ENCODE assay signal across 8 cellular contexts in genomic region chr11:78417888-78418583, GRCh38. TPM values are rescaled to one million over a fixed set of nuclear protein-coding genes. Genes with fewer than 3 reads are reported as not detected.
DNase-seq lines count a peak whose midpoint lies in the region; ATAC-seq, FAIRE-seq and TF ChIP-seq lines count a peak whose summit lies in the region.

No MANE protein-coding gene starts in this region.

- H3K18ac ChIP-seq in H1 (ENCODE audit: extremely low read depth, low read length): peak overlapping the region; percentile 79; the same call in 1 of the 2 replicates
- peak overlapping the region; percentile 91 for H3K18ac ChIP-seq in mesendoderm (ENCODE audit: low read length)

- H2BK15ac ChIP-seq in H1 (ENCODE audit: low read length) (no peak overlapping the region), mesendoderm (replicated peaks; ENCODE audit: low read depth) (no peak overlapping the region)

- H3K27me3 ChIP-seq in H1 (replicated peaks in 1 of 4; ENCODE audit: control insufficient read depth in 3 of 4, extremely low read depth in 1 of 4, insufficient read depth in 3 of 4, low read length in 3 of 4): peaks cover 0 to 13% (median 8%) of the 10 kb centered on the region in 4 experiments; a peak in 4 of 7 replicates
- no peaks in the 10 kb centered on the region for H3K27me3 ChIP-seq in mesendoderm (ENCODE audit: insufficient read depth, low read length, poor library complexity)

- peaks cover 10% of the 10 kb centered on the region; the same call in 1 of the 2 replicates for H3K23me2 ChIP-seq in H1 (ENCODE audit: low read depth, low read length)

- peaks cover 0 to 2% of the 10 kb centered on the region in 2 experiments for H4K20me1 ChIP-seq in H1 (replicated peaks in 1 of 2; ENCODE audit: control insufficient read depth in 1 of 2, insufficient read depth in 2 of 2, low read length in 2 of 2)

- H3K4me1 ChIP-seq in H1 (replicated peaks in 1 of 4; ENCODE audit: control insufficient read depth in 3 of 4, insufficient read depth in 4 of 4, low read length in 3 of 4) (peaks cover 3 to 16% (median 5%) of the 10 kb centered on the region in 4 experiments; a peak in 6 of 7 replicates), mesendoderm (ENCODE audit: control insufficient read depth, low read depth, low read length) (peaks cover 3% of the 10 kb centered on the region)

- H3K4me2 ChIP-seq in H1 (ENCODE audit: insufficient read depth in 1 of 2, low read depth in 2 of 2, low read length in 2 of 2) (peak overlapping the region; percentile 81 to 98), mesendoderm (ENCODE audit: low read length) (peak overlapping the region; percentile 85)

- H2BK20ac ChIP-seq in H1 (ENCODE audit: low read length): no peak overlapping the region

- no peaks in the 10 kb centered on the region for H3K9me3 ChIP-seq in H1 (ENCODE audit: insufficient read depth in 2 of 2, low read depth in 1 of 2, low read length in 1 of 2)

- TF ChIP-seq CTCF in H1 (IDR thresholded peaks at IDR 0.05; ENCODE audit: control extremely low read depth in 1 of 3, insufficient read depth in 1 of 3, low read depth in 1 of 3, low read length in 3 of 3): peak in 2 of 3 experiments; percentile 4 to 15; a peak in 2 of 4 replicates

- H4K8ac ChIP-seq in H1 (ENCODE audit: extremely low read depth, insufficient read depth, low read length): no peak overlapping the region
- H4K8ac ChIP-seq in mesendoderm (ENCODE audit: low read depth, low read length): no peak overlapping the region

- no peak overlapping the region for H2BK12ac ChIP-seq in H1 (ENCODE audit: low read depth, low read length)

- DNase-seq in Ammon's horn (ENCODE audit: low spot score) (peak; percentile 87), NCI-H748 treated with DMSO at 0.1 percent for 48 hours (lab: John Stamatoyannopoulos, UW) (peak; percentile 68), H1 (ENCODE audit: low read depth in 1 of 2, low spot score in 2 of 2) (peak in 1 of 2 experiments; percentile 82), mesendoderm (peak; percentile 88)
- DNase-seq in activated CD8-positive, alpha-beta memory T cell treated with anti-CD3 and anti-CD28 coated beads for 1 hour (ENCODE audit: extremely low read depth in 1 of 2, low read depth in 1 of 2): peak; percentile 20 to 67
- peak; percentile 68 for DNase-seq in stimulated activated CD8-positive, alpha-beta memory T cell treated with anti-CD3 and anti-CD28 coated beads, Interleukin-12 subunit alpha, Interleukin-12 subunit beta, amount 100 ng/mL, for 4 hours (ENCODE audit: low read depth)

- POLR2A ChIA-PET in H1 (lab: Charles Lee; ENCODE audit: partially characterized antibody): interaction anchor here (0.7 to 4.7 kb wide), 7 partner anchors 12 to 190 kb away, joined by 3 to 33 read pairs (median 5); partner anchors contain the start of gene NARS2

- CTCF ChIA-PET in H1 (lab: Charles Lee; ENCODE audit: partially characterized antibody): interaction anchor here (0.7 to 7.6 kb wide), 6 partner anchors 12 to 419 kb away, joined by 3 to 87 read pairs (median 6); no protein-coding TSS in a partner anchor

- TF ChIP-seq RAD21 in H1 (IDR thresholded peaks at IDR 0.05 in 1 of 2, conservative IDR thresholded peaks at IDR 0.05 in 1 of 2; ENCODE audit: low read depth in 2 of 2, low read length in 2 of 2): no peak

- H3K56ac ChIP-seq in H1 (replicated peaks; ENCODE audit: insufficient read length, low read depth, low read length) (no peak overlapping the region), mesendoderm (ENCODE audit: low read length) (peak overlapping the region; percentile 78)

- H3K23ac ChIP-seq in H1 (ENCODE audit: insufficient read length) (no peak overlapping the region), mesendoderm (ENCODE audit: low read length) (no peak overlapping the region)

- H2BK5ac ChIP-seq in H1 (ENCODE audit: low read depth, low read length) (peak overlapping the region; percentile 38; the same call in 1 of the 2 replicates), mesendoderm (ENCODE audit: low read length) (no peak overlapping the region)

- H2AK5ac ChIP-seq in H1 (ENCODE audit: low read depth, low read length) (no peak overlapping the region), mesendoderm (ENCODE audit: low read length) (no peak overlapping the region)

- H3K4ac ChIP-seq in H1 (replicated peaks; ENCODE audit: insufficient read length, low read depth, low read length): no peak overlapping the region
- no peak overlapping the region for H3K4ac ChIP-seq in mesendoderm (ENCODE audit: low read depth, low read length)

- H4K5ac ChIP-seq in H1 (ENCODE audit: insufficient read length, low read depth, low read length): no peak overlapping the region
- no peak overlapping the region for H4K5ac ChIP-seq in mesendoderm (ENCODE audit: low read length)

- H2BK120ac ChIP-seq in H1 (replicated peaks; ENCODE audit: low read depth, low read length) (no peak overlapping the region), mesendoderm (ENCODE audit: low read depth, low read length) (peak overlapping the region; percentile 16)

- H2AFZ ChIP-seq in H1 (ENCODE audit: low read length): 0 out of 2 replicates have a peak overlapping the region, but pooled peaks have one; percentile 57

- peak in 1 of 2 experiments; percentile 71; a peak in 2 of 3 replicates for TF ChIP-seq POLR2A in H1 (IDR thresholded peaks at IDR 0.05; ENCODE audit: control extremely low read depth in 1 of 2, low read depth in 2 of 2, low read length in 2 of 2)

- peak overlapping the region; percentile 58 to 83 (median 80) for H3K4me3 ChIP-seq in H1 (ENCODE audit: extremely low read depth in 1 of 4, insufficient read depth in 2 of 4, low read depth in 3 of 4, low read length in 4 of 4)
- H3K4me3 ChIP-seq in mesendoderm (ENCODE audit: low read length): peak overlapping the region; percentile 51

- no peak for TF ChIP-seq EP300 in H1 (IDR thresholded peaks at IDR 0.05; ENCODE audit: borderline replicate concordance in 1 of 2, low read depth in 2 of 2, low read length in 2 of 2)

- 1% methylated on average over 41 of the region's 68 CpGs; no CpG with 5 or more reads in 1 of the 2 experiments for WGBS in H1 (ENCODE audit: extremely low coverage in 1 of 2, insufficient coverage in 1 of 2, insufficient read length in 1 of 2, insufficient replicate concordance in 2 of 2, low coverage in 1 of 2, low lambda C conversion rate in 2 of 2, missing lambda C conversion rate in 1 of 2), 2 experiments
- no CpG with 5 or more reads among the region's 68 CpGs for WGBS in mesendoderm (ENCODE audit: extremely low coverage, insufficient coverage, low lambda C conversion rate)

- peak overlapping the region; percentile 65 for H3K27ac ChIP-seq in H1 (ENCODE audit: low read depth, low read length)
- peak overlapping the region; percentile 84 for H3K27ac ChIP-seq in mesendoderm (ENCODE audit: low read depth, low read length)

- H3K79me2 ChIP-seq in H1 (ENCODE audit: control insufficient read depth in 1 of 2, insufficient read depth in 2 of 2, low read length in 2 of 2) (peaks cover 0 to 4% of the 10 kb centered on the region in 2 experiments; a peak in 1 of 4 replicates), mesendoderm (ENCODE audit: control insufficient read depth, insufficient read depth, low read length) (no peaks in the 10 kb centered on the region)

- no peak overlapping the region for H3K14ac ChIP-seq in H1 (ENCODE audit: insufficient read length)

- peak overlapping the region; percentile 88 for H4K91ac ChIP-seq in H1 (replicated peaks; ENCODE audit: insufficient read length, low read length)

- H3K36me3 ChIP-seq in H1 (ENCODE audit: control insufficient read depth in 2 of 4, insufficient read depth in 4 of 4, low read length in 3 of 4) (no peaks in the 10 kb centered on the region), mesendoderm (ENCODE audit: control insufficient read depth, insufficient read depth, low read length) (no peaks in the 10 kb centered on the region)

- ATAC-seq in GM19035 (IDR thresholded peaks at IDR 0.05; ENCODE audit: unreplicated experiment) (peak; percentile 58), HG03439 (IDR thresholded peaks at IDR 0.05; ENCODE audit: unreplicated experiment) (peak; percentile 54)

- no peaks in the 10 kb centered on the region for H3K79me1 ChIP-seq in H1 (ENCODE audit: low read depth, low read length)
- peaks cover 2% of the 10 kb centered on the region for H3K79me1 ChIP-seq in mesendoderm (ENCODE audit: low read length)

- H3K9ac ChIP-seq in H1 (replicated peaks in 1 of 4; ENCODE audit: extremely low read depth in 1 of 4, low read depth in 3 of 4, low read length in 3 of 4) (peak overlapping the region; percentile 38 to 79 (median 66)), mesendoderm (ENCODE audit: low read length) (peak overlapping the region; percentile 81)

- FAIRE-seq in H1 (lab: Jason Lieb, UNC): no peak

TF ChIP-seq in H1, 55 proteins besides CTCF, POLR2A, EP300 and RAD21 (continues in another document):
- TF ChIP-seq POU5F1 (IDR thresholded peaks at IDR 0.05; ENCODE audit: low read depth, low read length) (no peak), YY1 (IDR thresholded peaks at IDR 0.05; ENCODE audit: low read depth, low read length) (no peak), SP1 (IDR thresholded peaks at IDR 0.05; ENCODE audit: low read depth, low read length) (0 out of 2 replicates have a peak, but pooled peaks have one; percentile 27), EGR1 (IDR thresholded peaks at IDR 0.05; ENCODE audit: borderline replicate concordance, low read depth, low read length) (no peak)

RNA-seq across cellular contexts. Expression of gene GAB2, which starts 0.4 kb away (rescaled TPM):
- 9.5 and 14.0 TPM in 2 replicates for total RNA-seq in H1 (2021; fragmentation: NEBNext Ultra II Directional; extraction: Animal tissue kit (Norgen Biotek cat#: 25700))
- 6.2 and 6.3 TPM in 2 replicates for polyA plus RNA-seq in H1 (2011; rRNA removed)
- polyA plus RNA-seq in H1 (2011; cell fraction: cytosol; rRNA removed): 5.8 TPM
- polyA plus RNA-seq in H1 (2011; cell fraction: nucleus; rRNA removed): 9.3 TPM
- polyA plus RNA-seq in H1 (2012, experiment 1 of 2): 6.3 to 8.0 TPM (median 7.2 TPM) in 4 replicates
- polyA plus RNA-seq in H1 (2012, experiment 2 of 2): 4.5 TPM
- polyA plus RNA-seq in H1 (2013, experiment 1 of 2): 4.8 TPM
- 4.0 TPM for polyA plus RNA-seq in H1 (2013, experiment 2 of 2)
- polyA minus RNA-seq in H1 (2011; rRNA and poly(A)+ RNA removed): 15.6 and 16.9 TPM in 2 replicates
- polyA minus RNA-seq in H1 (2011; cell fraction: cytosol; rRNA and poly(A)+ RNA removed): 8.4 TPM
- 14.2 TPM for polyA minus RNA-seq in H1 (2011; cell fraction: nucleus; rRNA and poly(A)+ RNA removed)
- 3.9 TPM for polyA plus RNA-seq in mesendoderm (2013, experiment 1 of 2)
- 4.2 TPM for polyA plus RNA-seq in mesendoderm (2013, experiment 2 of 2)
